18 cellular contexts compared by ENCODE assay signal in genomic region chr9:7209051-7209450, GRCh38.
DNase-seq lines count a peak whose midpoint lies in the region; ATAC-seq, FAIRE-seq and TF ChIP-seq lines count a peak whose summit lies in the region.
"Had no signal": no experiment of that assay in that cellular context is flagged by ENCODE, and none has a peak within 500 bp of the region (broad histone marks: within the 10 kb centered on the region; RNA-seq: fewer than 3 reads in every experiment).

No MANE protein-coding gene starts in this region.

- TF ChIP-seq POLR2A in ovary (IDR thresholded peaks at IDR 0.05) (no peak), GM18505 (IDR thresholded peaks at IDR 0.05; ENCODE audit: borderline replicate concordance, extremely low read depth, insufficient read depth, insufficient read length) (no peak)

- TF ChIP-seq CTCF in AG04450 (IDR thresholded peaks at IDR 0.05; ENCODE audit: low read depth, low read length): no peak
- TF ChIP-seq CTCF in astrocyte (IDR thresholded peaks at IDR 0.05; ENCODE audit: insufficient read depth, low read depth, low read length): no peak
- TF ChIP-seq CTCF in ovary (IDR thresholded peaks at IDR 0.05): no peak

- no peaks in the 10 kb centered on the region for H4K20me1 ChIP-seq in astrocyte (ENCODE audit: insufficient read depth, low read length)

- no peak overlapping the region for H3K4me3 Mint-ChIP-seq in astrocyte (ENCODE audit: unreplicated experiment)
- H3K4me3 Mint-ChIP-seq: CD8-positive, alpha-beta memory T cell had no signal

- peak overlapping the region; percentile 79 for H3K4me2 ChIP-seq in astrocyte (ENCODE audit: low read length)
- H3K4me2 ChIP-seq: KMS-11 had no signal

- CTCF ChIA-PET in AG04450 (lab: Charles Lee): interaction anchor here (0.9 kb wide), 1 partner anchor 25 kb away, joined by 7 read pairs; no protein-coding TSS in a partner anchor

- H2AFZ ChIP-seq in astrocyte (ENCODE audit: low read depth, low read length): peak overlapping the region; percentile 61

- peaks cover 13% of the 10 kb centered on the region for H3K27me3 Mint-ChIP-seq in astrocyte (ENCODE audit: low read depth, unreplicated experiment)

- peak overlapping the region; percentile 8; the same call in 1 of the 2 replicates for H3K4me3 ChIP-seq in AG04450 (ENCODE audit: low read depth, low read length)
- peak overlapping the region; percentile 44 for H3K4me3 ChIP-seq in astrocyte (ENCODE audit: insufficient read depth, low read depth, low read length)
- H3K4me3 ChIP-seq in ovary: no peak overlapping the region
- H3K4me3 ChIP-seq: Peyer's patch, SJSA1 had no signal

- H3K4me1 Mint-ChIP-seq in astrocyte (ENCODE audit: low read depth, unreplicated experiment): peaks cover 7% of the 10 kb centered on the region
- H3K4me1 Mint-ChIP-seq: CD8-positive, alpha-beta memory T cell had no signal

- H3K27ac Mint-ChIP-seq in astrocyte (ENCODE audit: unreplicated experiment): no peak overlapping the region
- H3K27ac Mint-ChIP-seq: CD8-positive, alpha-beta memory T cell had no signal

- H3K9ac ChIP-seq in astrocyte (ENCODE audit: low read length): no peak overlapping the region
- H3K9ac ChIP-seq: KMS-11 had no signal

- peaks cover 1% of the 10 kb centered on the region for H3K9me3 Mint-ChIP-seq in astrocyte (ENCODE audit: unreplicated experiment)
- H3K9me3 Mint-ChIP-seq: CD8-positive, alpha-beta memory T cell had no signal

- H3K79me2 ChIP-seq in astrocyte (ENCODE audit: insufficient read depth, low read length): no peaks in the 10 kb centered on the region

- H3K36me3 Mint-ChIP-seq in astrocyte (ENCODE audit: low read depth, unreplicated experiment): no peaks in the 10 kb centered on the region
- H3K36me3 Mint-ChIP-seq: CD8-positive, alpha-beta memory T cell had no signal

- H3K4me1 ChIP-seq in astrocyte (ENCODE audit: insufficient read depth, low read length): peaks cover 2% of the 10 kb centered on the region
- no peaks in the 10 kb centered on the region for H3K4me1 ChIP-seq in ovary (ENCODE audit: insufficient read depth)
- H3K4me1 ChIP-seq: Peyer's patch, SJSA1 had no signal

- H3K27me3 ChIP-seq in AG04450 (ENCODE audit: control insufficient read depth, insufficient read depth, low read length) (peaks cover 5% of the 10 kb centered on the region), astrocyte (ENCODE audit: insufficient read depth, low read length) (no peaks in the 10 kb centered on the region), ovary (no peaks in the 10 kb centered on the region)
- H3K27me3 ChIP-seq: Peyer's patch, SJSA1 had no signal

- no peak for FAIRE-seq in astrocyte (lab: Jason Lieb, UNC)
- FAIRE-seq: H54 had no signal

- POLR2A ChIA-PET in AG04450 (lab: Yijun Ruan, JAX): no interaction called here

- 63 to 85% (median 79%) methylated on average over 9 of the region's 9 CpGs for WGBS in ovary, 3 donors

- TF ChIP-seq EP300 in ovary (IDR thresholded peaks at IDR 0.05): no peak

- H3K27ac ChIP-seq in AG04450 (ENCODE audit: low read depth, low read length): no peak overlapping the region
- no peak overlapping the region for H3K27ac ChIP-seq in astrocyte (ENCODE audit: low read depth, low read length)
- H3K27ac ChIP-seq in ovary: no peak overlapping the region
- H3K27ac ChIP-seq: KMS-11, Peyer's patch, SJSA1 had no signal

- H3K36me3 ChIP-seq in astrocyte (ENCODE audit: insufficient read depth, low read length) (no peaks in the 10 kb centered on the region), ovary (no peaks in the 10 kb centered on the region)
- H3K36me3 ChIP-seq: Peyer's patch, SJSA1 had no signal

- H3K9me3 ChIP-seq in AG04450 (ENCODE audit: control insufficient read depth, insufficient read depth, low read length) (no peaks in the 10 kb centered on the region), astrocyte (ENCODE audit: insufficient read depth, low read depth, low read length) (no peaks in the 10 kb centered on the region), ovary (no peaks in the 10 kb centered on the region)
- H3K9me3 ChIP-seq: Peyer's patch, SJSA1 had no signal

- ATAC-seq in GM18505 (IDR thresholded peaks at IDR 0.05; ENCODE audit: unreplicated experiment): no peak

- DNase-seq in AG04450 (ENCODE audit: low read depth, low spot score) (no peak), astrocyte (ENCODE audit: low read depth) (no peak), globus pallidus (ENCODE audit: low spot score) (peak; percentile 66), pons (ENCODE audit: low spot score) (peak; percentile 47), ovary (no peak), NCI-H345 (lab: John Stamatoyannopoulos, UW) (no peak), NCI-H1694 (lab: John Stamatoyannopoulos, UW) (no peak)
- DNase-seq: CD8-positive, alpha-beta memory T cell; MV-4-11; NCI-H187; NCI-H446 treated with DMSO at 0.1 percent for 48 hours; NCI-H748 treated with DMSO at 0.1 percent for 48 hours; NK-92 treated with Interleukin-12 subunit alpha and Interleukin-12 subunit beta, amount 100 ng/mL, for 24 hours; Peyer's patch had no signal

- intact Hi-C loops in ovary (cut with DNase I): no loop called here

Comparison
In these comparisons a context has a peak if more than half of its experiments do, and no peak if none do; other contexts are left out.
1. DNase-seq: peak in globus pallidus (single experiment) and pons (single experiment); none in AG04450 (single experiment), astrocyte (single experiment), ovary (0 of 5), NCI-H345 (single experiment) and NCI-H1694 (single experiment).